ENCODE assay signal across 18 cellular contexts in the genomic region with DNA sequence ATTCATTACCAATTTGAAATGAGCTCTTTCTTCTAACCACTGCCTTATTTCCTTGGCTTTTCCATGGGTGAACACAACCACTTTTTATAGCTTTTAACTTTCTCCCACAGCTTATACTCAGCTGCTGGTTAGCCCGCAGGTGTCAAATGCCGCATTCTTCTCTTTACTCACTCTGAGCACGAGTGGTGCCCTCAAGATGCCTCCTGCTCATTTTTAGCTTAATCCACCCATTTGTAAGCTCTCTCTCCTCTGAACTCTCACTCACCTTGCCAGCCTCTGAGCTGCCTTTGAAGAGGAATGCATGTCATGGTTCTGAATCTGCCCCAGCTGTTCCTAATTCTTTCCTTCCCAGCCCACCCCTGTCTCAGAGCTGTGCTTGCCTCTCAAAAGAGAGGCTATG.
DNase-seq lines count a peak whose midpoint lies in the region; ATAC-seq and TF ChIP-seq lines count a peak whose summit lies in the region.
"Had no signal": no experiment of that assay in that cellular context is flagged by ENCODE, and none has a peak within 500 bp of the region (broad histone marks: within the 10 kb centered on the region; RNA-seq: fewer than 3 reads in every experiment).

No MANE protein-coding gene starts in this region.

- no peak overlapping the region for H2AK5ac ChIP-seq in IMR-90 (ENCODE audit: low read depth, low read length)

- dilution Hi-C loops in IMR-90 (cut with HindIII; ENCODE audit: low sequenced_read_pairs, unreplicated experiment) = no loop called here

- H3K4me2 ChIP-seq in IMR-90 (ENCODE audit: low read depth, low read length) = no peak overlapping the region

- intact Hi-C loops in IMR-90 (cut with micrococcal nuclease) = loop anchor here (10.0 kb wide), 1 partner anchor 454 kb away; a partner anchor contains a TSS

- no peaks in the 10 kb centered on the region for H4K20me1 ChIP-seq in IMR-90 (ENCODE audit: insufficient read depth, low read length)

- H3K14ac ChIP-seq in IMR-90 (replicated peaks; ENCODE audit: low read depth, low read length) = no peak overlapping the region

- no peak for ATAC-seq in IMR-90 (ENCODE audit: low read depth)
- ATAC-seq: HCT116, Panc1 had no signal

- no peak overlapping the region for H3K4me3 ChIP-seq in IMR-90 (ENCODE audit: insufficient read depth, low read depth, low read length)

- peaks cover 7% of the 10 kb centered on the region for H3K27me3 ChIP-seq in IMR-90 (ENCODE audit: control insufficient read depth, insufficient read depth, low read length)

- H2AK9ac ChIP-seq in IMR-90 (replicated peaks; ENCODE audit: low read depth, low read length, poor library complexity) = no peak overlapping the region

- no peak overlapping the region for H4K91ac ChIP-seq in IMR-90 (ENCODE audit: insufficient read depth, low read depth, low read length)

- H3K9me1 ChIP-seq in IMR-90 (ENCODE audit: insufficient read depth, low read length) = no peaks in the 10 kb centered on the region

- H3K9ac ChIP-seq in IMR-90 (ENCODE audit: low read depth, low read length) = no peak overlapping the region

- in situ Hi-C loops in IMR-90 (cut with MboI; ENCODE audit: low sequenced_read_pairs) (no loop called here), SK-MEL-5 (cut with HindIII; ENCODE audit: low pct_unique_long_range_greater_than_20kb, low sequenced_read_pairs) (no loop called here)

- H2AFZ ChIP-seq in IMR-90 (replicated peaks; ENCODE audit: low read length, poor library complexity) = peak overlapping the region; percentile 52

- H3K79me1 ChIP-seq in IMR-90 (ENCODE audit: low read depth in 1 of 2, low read length in 2 of 2) = no peaks in the 10 kb centered on the region

- no peak overlapping the region for H2BK5ac ChIP-seq in IMR-90 (ENCODE audit: low read depth, low read length, poor library complexity, severe bottlenecking)

- H3K4me1 ChIP-seq in IMR-90 (ENCODE audit: control insufficient read depth, insufficient read depth, low read length) = no peaks in the 10 kb centered on the region

- CTCF ChIA-PET in IMR-90 (lab: Yijun Ruan, JAX) = interaction anchor here (0.6 kb wide), 1 partner anchor 8 kb away, joined by 3 read pairs; no protein-coding TSS in a partner anchor

- DNase-seq in IMR-90 (no peak), SK-MEL-5 (ENCODE audit: low read depth, low spot score) (peak; percentile 14), iris pigment epithelial cell (ENCODE audit: low read depth) (peak; percentile 28), renal cortical epithelial cell (ENCODE audit: low read depth) (peak; percentile 33), DMS153 (lab: John Stamatoyannopoulos, UW) (no peak), islet precursor cell (no peak), amygdala (lab: John Stamatoyannopoulos, UW) (no peak)
- DNase-seq: EL; GF-D8; NCI-H1092; NCI-H1436; NCI-H1930; NCI-H226; NCI-H510A treated with DMSO at 0.1 percent for 48 hours; NCI-H774; NK-92 treated with Interleukin-12 subunit alpha and Interleukin-12 subunit beta, amount 100 ng/mL, for 24 hours had no signal

- TF ChIP-seq POLR2A in IMR-90 (IDR thresholded peaks at IDR 0.05; ENCODE audit: low read depth, low read length) = no peak

- no peak overlapping the region for H3K4ac ChIP-seq in IMR-90 (ENCODE audit: low read depth, low read length)

- H3K23ac ChIP-seq in IMR-90 (ENCODE audit: low read depth, low read length) = no peak overlapping the region

- TF ChIP-seq CTCF in IMR-90 (conservative IDR thresholded peaks at IDR 0.05; ENCODE audit: low read depth, low read length) = no peak

- POLR2A ChIA-PET in IMR-90 (lab: Charles Lee; ENCODE audit: unreplicated experiment) = no interaction called here

- H3K56ac ChIP-seq in IMR-90 (ENCODE audit: extremely low read depth, insufficient read depth, low read length) = no peak overlapping the region

- H3K27ac ChIP-seq in IMR-90 (ENCODE audit: insufficient read depth, low read length) = no peak overlapping the region

- no peak overlapping the region for H2BK20ac ChIP-seq in IMR-90 (ENCODE audit: low read depth, low read length)

- 51% methylated on average over 2 of the region's 3 CpGs; no CpG with 5 or more reads in 1 of the 2 experiments for WGBS in IMR-90 (ENCODE audit: extremely low coverage in 2 of 2, insufficient read length in 1 of 2), 2 experiments

- no peak overlapping the region for H2BK15ac ChIP-seq in IMR-90 (ENCODE audit: low read depth, low read length)

- H3K18ac ChIP-seq in IMR-90 (ENCODE audit: low read depth, low read length) = no peak overlapping the region

- no peak overlapping the region for H2BK120ac ChIP-seq in IMR-90 (ENCODE audit: low read depth, low read length)

- no peak overlapping the region for H4K8ac ChIP-seq in IMR-90 (ENCODE audit: low read depth in 2 of 2, low read length in 2 of 2)

- H3K36me3 ChIP-seq in IMR-90 (ENCODE audit: control insufficient read depth, insufficient read depth, low read length) = no peaks in the 10 kb centered on the region

- no peaks in the 10 kb centered on the region for H3K9me3 ChIP-seq in IMR-90 (ENCODE audit: control insufficient read depth, insufficient read depth, low read length)

- no TSS peak for BruUV-seq in IMR-90 (replicated peaks; lab: Mats Ljungman, UMichigan)

- no peak overlapping the region for H4K5ac ChIP-seq in IMR-90 (ENCODE audit: low read depth, low read length)

- TF ChIP-seq RAD21 in IMR-90 (IDR thresholded peaks at IDR 0.05; ENCODE audit: low read length) = no peak

TF ChIP-seq in IMR-90, 13 proteins besides CTCF, POLR2A, EP300 and RAD21:
- TF ChIP-seq MXI1 (IDR thresholded peaks at IDR 0.05; ENCODE audit: borderline replicate concordance, low read depth, low read length) (no peak), FOS (IDR thresholded peaks at IDR 0.05; ENCODE audit: low read depth, low read length) (no peak), BHLHE40 (IDR thresholded peaks at IDR 0.05; ENCODE audit: low read depth, low read length) (no peak)
- TF ChIP-seq, protein P1, sequence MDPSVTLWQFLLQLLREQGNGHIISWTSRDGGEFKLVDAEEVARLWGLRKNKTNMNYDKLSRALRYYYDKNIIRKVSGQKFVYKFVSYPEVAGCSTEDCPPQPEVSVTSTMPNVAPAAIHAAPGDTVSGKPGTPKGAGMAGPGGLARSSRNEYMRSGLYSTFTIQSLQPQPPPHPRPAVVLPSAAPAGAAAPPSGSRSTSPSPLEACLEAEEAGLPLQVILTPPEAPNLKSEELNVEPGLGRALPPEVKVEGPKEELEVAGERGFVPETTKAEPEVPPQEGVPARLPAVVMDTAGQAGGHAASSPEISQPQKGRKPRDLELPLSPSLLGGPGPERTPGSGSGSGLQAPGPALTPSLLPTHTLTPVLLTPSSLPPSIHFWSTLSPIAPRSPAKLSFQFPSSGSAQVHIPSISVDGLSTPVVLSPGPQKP (IDR thresholded peaks at IDR 0.05; ENCODE audit: borderline replicate concordance, low read depth, low read length) = no peak

Comparison
In these comparisons a context has a peak if more than half of its experiments do, and no peak if none do; other contexts are left out.
1. DNase-seq: peak in SK-MEL-5 (single experiment), iris pigment epithelial cell (single experiment) and renal cortical epithelial cell (single experiment); none in IMR-90 (single experiment), DMS153 (single experiment), islet precursor cell (single experiment) and amygdala (0 of 56).